8 cellular contexts compared by ENCODE assay signal in the genomic region with DNA sequence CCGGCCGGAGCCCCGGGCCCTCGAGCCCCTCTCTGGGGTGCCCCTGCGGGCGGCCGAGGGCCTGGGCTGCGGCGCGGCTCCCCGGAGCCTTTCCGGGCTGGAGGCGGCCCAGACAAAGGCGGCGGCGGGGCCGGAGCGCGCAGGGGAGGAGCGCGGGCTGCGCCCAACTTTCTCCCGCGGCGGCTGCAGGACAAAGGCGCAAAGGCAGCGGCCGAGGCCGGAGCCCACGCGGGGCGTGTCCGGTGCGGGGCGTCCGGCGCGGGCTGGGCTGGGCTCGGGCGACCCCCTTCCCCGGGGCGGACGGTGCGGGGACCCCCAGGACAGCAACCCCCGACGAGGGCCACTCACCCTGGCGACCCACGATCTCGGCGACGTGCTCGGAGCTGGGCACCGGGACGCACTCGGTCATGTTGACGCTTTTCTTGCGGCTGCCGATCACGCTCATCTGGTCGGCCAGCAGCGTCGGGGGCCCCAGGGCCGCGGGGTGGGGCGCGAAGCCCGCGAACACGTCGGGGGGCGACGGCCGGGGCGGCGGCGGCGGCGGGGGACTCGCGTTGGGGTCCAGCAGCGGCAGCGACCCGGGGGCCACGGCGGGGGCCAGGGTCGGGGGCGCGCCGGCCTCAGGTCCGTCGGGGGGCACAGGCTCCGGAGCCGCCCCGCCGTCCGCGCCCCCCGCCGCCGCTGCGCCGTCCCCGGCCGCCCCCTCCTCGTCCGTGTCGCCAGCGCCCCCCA. TPM values are rescaled to one million over a fixed set of nuclear protein-coding genes. Genes with fewer than 3 reads are reported as not detected.
A peak's percentile ranks its signal among the peaks of the same experiment; 100 is the strongest.
DNase-seq lines count a peak whose midpoint lies in the region; ATAC-seq and TF ChIP-seq lines count a peak whose summit lies in the region.

No MANE protein-coding gene starts in this region.

- no peak overlapping the region for H3K27ac Mint-ChIP-seq in type B pancreatic cell

- in situ Hi-C loops in brain microvascular endothelial cell (cut with HindIII; ENCODE audit: low pct_ligation_motif_present, low sequenced_read_pairs), result no loop called here

- peak; percentile 24 for DNase-seq in stimulated activated CD4-positive, alpha-beta T cell treated with anti-CD3 and anti-CD28 coated beads, Interleukin-15, amount 100 ng/mL, for 24 hours
- no peak for DNase-seq in stimulated activated CD4-positive, alpha-beta T cell treated with anti-CD3 and anti-CD28 coated beads, Interleukin-4, amount 100 ng/mL, for 4 hours
- DNase-seq in brain microvascular endothelial cell (peak; percentile 9), left lobe of liver (ENCODE audit: low spot score) (no peak), type B pancreatic cell (ENCODE audit: extremely low spot score, unreplicated experiment) (no peak), NCI-H510A (lab: John Stamatoyannopoulos, UW) (no peak)

- peaks cover 4% of the 10 kb centered on the region for H3K36me3 Mint-ChIP-seq in type B pancreatic cell

- TF ChIP-seq CTCF in brain microvascular endothelial cell (IDR thresholded peaks at IDR 0.05; ENCODE audit: low read depth, low read length, missing control alignments), result no peak
- TF ChIP-seq CTCF in type B pancreatic cell (conservative IDR thresholded peaks at IDR 0.05), result no peak

- peak overlapping the region; percentile 80 for H3K4me3 Mint-ChIP-seq in type B pancreatic cell

- peaks cover 2% of the 10 kb centered on the region for H3K36me3 ChIP-seq in brain microvascular endothelial cell (replicated peaks)

- H3K27me3 Mint-ChIP-seq in type B pancreatic cell, result peaks cover 10% of the 10 kb centered on the region

- H3K9me3 Mint-ChIP-seq in type B pancreatic cell, result no peaks in the 10 kb centered on the region

- peaks cover 11% of the 10 kb centered on the region for H3K4me1 Mint-ChIP-seq in type B pancreatic cell (ENCODE audit: unreplicated experiment)

- H3K4me3 ChIP-seq in brain microvascular endothelial cell (ENCODE audit: low read depth, low read length), result peak overlapping the region; percentile 79

- peak overlapping the region; percentile 86 for H3K27ac ChIP-seq in brain microvascular endothelial cell

- ATAC-seq in left lobe of liver, result peak; percentile 54
- ATAC-seq in HG02642 (IDR thresholded peaks at IDR 0.05; ENCODE audit: poor library complexity, unreplicated experiment), result no peak
- no peak for ATAC-seq in GM18519 (IDR thresholded peaks at IDR 0.05; ENCODE audit: low FRiP score, unreplicated experiment)

- no peaks in the 10 kb centered on the region for H3K27me3 ChIP-seq in brain microvascular endothelial cell (replicated peaks)

RNA-seq across cellular contexts. Expression of a gene that starts 0.8 kb away (rescaled TPM):
- total RNA-seq in left lobe of liver (11.4 TPM), type B pancreatic cell (ENCODE audit: low replicate concordance) (79.0 and 82.0 TPM in 2 replicates)

RNA-seq across cellular contexts. Expression of a gene that starts 25.4 kb away (rescaled TPM):
- total RNA-seq in left lobe of liver (40.3 TPM), type B pancreatic cell (ENCODE audit: low replicate concordance) (78.8 and 110 TPM in 2 replicates)

RNA-seq across cellular contexts. Expression of a gene that starts 38.0 kb away (rescaled TPM):
- total RNA-seq in left lobe of liver, result 220 TPM
- 191 and 290 TPM in 2 replicates for total RNA-seq in type B pancreatic cell (ENCODE audit: low replicate concordance)

RNA-seq across cellular contexts. Expression of a gene that starts 43.4 kb away (rescaled TPM):
- not detected for total RNA-seq in left lobe of liver
- 0.24 TPM in 1 of 2 replicates, not detected in the other for total RNA-seq in type B pancreatic cell (ENCODE audit: low replicate concordance)

RNA-seq across cellular contexts. Expression of a gene that starts 54.5 kb away (rescaled TPM):
- total RNA-seq in left lobe of liver (1.6 TPM), type B pancreatic cell (ENCODE audit: low replicate concordance) (3.4 and 10.6 TPM in 2 replicates)

Comparison
In these comparisons a context has a peak if more than half of its experiments do, and no peak if none do; other contexts are left out.
1. DNase-seq: peak in stimulated activated CD4-positive, alpha-beta T cell treated with anti-CD3 and anti-CD28 coated beads, Interleukin-15, amount 100 ng/mL, for 24 hours (single experiment) and brain microvascular endothelial cell (single experiment); none in stimulated activated CD4-positive, alpha-beta T cell treated with anti-CD3 and anti-CD28 coated beads, Interleukin-4, amount 100 ng/mL, for 4 hours (0 of 2), left lobe of liver (single experiment), type B pancreatic cell (single experiment) and NCI-H510A (single experiment).